21 cellular contexts compared by ENCODE assay signal in genomic region chr3:153038779-153039178, GRCh38.
DNase-seq lines count a peak whose midpoint lies in the region; ATAC-seq and TF ChIP-seq lines count a peak whose summit lies in the region.
"Had no signal": no experiment of that assay in that cellular context is flagged by ENCODE, and none has a peak within 500 bp of the region (broad histone marks: within the 10 kb centered on the region; RNA-seq: fewer than 3 reads in every experiment).

No MANE protein-coding gene starts in this region.

- H3K36me3 ChIP-seq in PC-3 (ENCODE audit: low read depth, low read length) (no peaks in the 10 kb centered on the region), osteoblast (ENCODE audit: insufficient read depth, low read length) (no peaks in the 10 kb centered on the region)
- H3K36me3 ChIP-seq: thyroid gland had no signal

- H3K4me2 ChIP-seq in PC-3 (ENCODE audit: low read length) (peak overlapping the region; percentile 12; the same call in 1 of the 2 replicates), osteoblast (ENCODE audit: insufficient read depth, low read length) (peak overlapping the region; percentile 30)

- CTCF ChIA-PET in PC-3 (lab: Charles Lee) = no interaction called here

- TF ChIP-seq CTCF in PC-3 (conservative IDR thresholded peaks at IDR 0.05; ENCODE audit: low read depth, low read length) (no peak), epithelial cell of proximal tubule (conservative IDR thresholded peaks at IDR 0.05; ENCODE audit: low read depth, low read length) (no peak), osteoblast (IDR thresholded peaks at IDR 0.05; ENCODE audit: extremely low read depth, low read depth, low read length) (no peak), coronary artery (IDR thresholded peaks at IDR 0.05) (no peak)

- H3K79me2 ChIP-seq in PC-3 (ENCODE audit: low read length) = no peaks in the 10 kb centered on the region
- no peaks in the 10 kb centered on the region for H3K79me2 ChIP-seq in osteoblast (ENCODE audit: insufficient read depth, low read length)

- no peaks in the 10 kb centered on the region for H3K9me2 ChIP-seq in PC-3 (replicated peaks; ENCODE audit: low read length)

- no peaks in the 10 kb centered on the region for H3F3A ChIP-seq in PC-3 (ENCODE audit: low read length, unreplicated experiment)

- H3K4me1 ChIP-seq in PC-3 (ENCODE audit: insufficient read depth, low read length) (peaks cover 27% of the 10 kb centered on the region), osteoblast (ENCODE audit: insufficient read depth, low read length) (peaks cover 15% of the 10 kb centered on the region)
- H3K4me1 ChIP-seq: thyroid gland had no signal

- H3K27me3 ChIP-seq in PC-3 (ENCODE audit: low read length) = no peaks in the 10 kb centered on the region
- no peaks in the 10 kb centered on the region for H3K27me3 ChIP-seq in osteoblast (ENCODE audit: insufficient read depth, low read length)
- H3K27me3 ChIP-seq: thyroid gland had no signal

- no peaks in the 10 kb centered on the region for H3K9me3 ChIP-seq in PC-3 (ENCODE audit: low read length)
- H3K9me3 ChIP-seq in osteoblast (ENCODE audit: low read depth, low read length) = no peaks in the 10 kb centered on the region
- H3K9me3 ChIP-seq: thyroid gland had no signal

- H3K4me3 ChIP-seq in PC-3 (ENCODE audit: low read length) = no peak overlapping the region
- no peak overlapping the region for H3K4me3 ChIP-seq in epithelial cell of proximal tubule (ENCODE audit: low read depth, low read length)
- no peak overlapping the region for H3K4me3 ChIP-seq in osteoblast (ENCODE audit: insufficient read depth, low read length)
- no peak overlapping the region for H3K4me3 ChIP-seq in coronary artery
- H3K4me3 ChIP-seq: thyroid gland had no signal

- BruUV-seq in PC-3 (replicated peaks; lab: Mats Ljungman, UMichigan) = no TSS peak

- intact Hi-C loops in PC-3 (cut with micrococcal nuclease) = no loop called here

- POLR2A ChIA-PET in PC-3 (lab: Charles Lee; ENCODE audit: unreplicated experiment) = no interaction called here

- no peak overlapping the region for H3K9ac ChIP-seq in PC-3 (ENCODE audit: low read length)

- peak; percentile 30; the same call in 1 of the 2 replicates for ATAC-seq in PC-3

- H2AFZ ChIP-seq in PC-3 (ENCODE audit: low read length) (no peak overlapping the region), osteoblast (ENCODE audit: low read length) (no peak overlapping the region)

- no peak overlapping the region for H3K27ac ChIP-seq in PC-3 (ENCODE audit: low read length)
- no peak overlapping the region for H3K27ac ChIP-seq in osteoblast (ENCODE audit: low read depth, low read length)
- no peak overlapping the region for H3K27ac ChIP-seq in coronary artery
- H3K27ac ChIP-seq: 22Rv1, thyroid gland had no signal

- no peaks in the 10 kb centered on the region for H4K20me1 ChIP-seq in PC-3 (ENCODE audit: low read length)
- H4K20me1 ChIP-seq in osteoblast (ENCODE audit: insufficient read depth, low read length) = no peaks in the 10 kb centered on the region

- DNase-seq in DMS 273 (lab: John Stamatoyannopoulos, UW; ENCODE audit: unreplicated experiment) = peak; percentile 29
- DNase-seq in DMS 273 treated with DMSO at 0.1 percent for 48 hours (lab: John Stamatoyannopoulos, UW) = no peak
- DNase-seq in PC-3 = peak; percentile 69
- peak; percentile 23 for DNase-seq in epithelial cell of proximal tubule (ENCODE audit: low read depth)
- DNase-seq in osteoblast (ENCODE audit: insufficient read length, low spot score, missing footprints) = no peak
- no peak for DNase-seq in OCI-M1 (lab: John Stamatoyannopoulos, UW)
- no peak for DNase-seq in coronary artery (ENCODE audit: low spot score)
- no peak for DNase-seq in AG08396 (ENCODE audit: low spot score)
- DNase-seq: activated CD4-positive, alpha-beta T cell treated with anti-CD3 and anti-CD28 coated beads for 48 hours; activated CD8-positive, alpha-beta memory T cell treated with anti-CD3 and anti-CD28 coated beads, Interleukin-2, amount 50 U/mL, for 4 hours; activated gamma-delta T cell; amniotic stem cell; C1 segment of cervical spinal cord; effector memory CD8-positive, alpha-beta T cell; hypothalamus; KBM-7; NCI-H1092 treated with DMSO at 0.1 percent for 48 hours; NCI-H2081; NCI-H526 treated with DMSO at 0.1 percent for 48 hours; thyroid gland had no signal

Comparison
In these comparisons a context has a peak if more than half of its experiments do, and no peak if none do; other contexts are left out.
1. DNase-seq: peak in DMS 273 (single experiment), PC-3 (single experiment) and epithelial cell of proximal tubule (single experiment); none in DMS 273 treated with DMSO at 0.1 percent for 48 hours (single experiment), osteoblast (single experiment), OCI-M1 (single experiment), coronary artery (single experiment) and AG08396 (single experiment).